In the genomic region with DNA sequence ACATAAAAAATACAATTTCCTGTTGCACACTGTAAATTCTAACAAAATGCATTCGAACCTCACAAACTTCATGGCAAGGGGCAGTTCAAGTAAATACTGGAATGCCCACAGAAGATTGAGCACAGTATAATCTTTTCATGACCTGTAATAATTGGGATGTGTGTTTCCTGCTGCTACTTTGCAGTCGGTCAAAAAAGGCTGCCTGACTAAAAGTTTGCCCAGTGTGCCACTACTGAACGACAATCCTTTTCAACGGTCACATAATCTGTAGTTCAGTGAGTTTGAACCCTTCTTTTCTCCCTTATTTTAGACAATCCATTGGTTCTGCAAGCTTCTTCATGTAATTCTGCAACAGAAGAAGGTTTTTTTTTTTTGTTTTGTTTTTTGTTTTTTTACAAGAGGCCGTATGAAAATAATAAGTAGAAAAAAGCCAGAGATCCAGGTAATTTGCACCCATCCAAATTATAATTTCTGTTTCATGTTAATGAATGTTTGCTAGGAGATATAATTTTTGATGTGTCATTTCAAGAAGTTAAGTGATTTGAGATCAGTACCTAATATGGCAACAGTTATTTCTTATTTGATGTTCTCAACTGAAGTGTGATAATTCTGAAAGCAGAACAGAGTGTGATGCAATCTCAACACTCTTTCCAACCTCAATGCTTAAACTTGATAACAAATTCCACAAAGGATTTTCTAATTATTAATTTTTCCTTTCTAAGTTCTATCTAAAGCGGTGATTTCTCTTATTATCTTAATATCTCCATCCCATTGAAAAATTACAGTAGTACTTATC, we compare ENCODE assay signal across 34 cellular contexts.
A peak's percentile ranks its signal among the peaks of the same experiment; 100 is the strongest.
DNase-seq lines count a peak whose midpoint lies in the region; ATAC-seq, FAIRE-seq and TF ChIP-seq lines count a peak whose summit lies in the region.
"Had no signal": no experiment of that assay in that cellular context is flagged by ENCODE, and none has a peak within 500 bp of the region (broad histone marks: within the 10 kb centered on the region; RNA-seq: fewer than 3 reads in every experiment).

No MANE protein-coding gene starts in this region.

- intact Hi-C loops in HepG2 (cut with micrococcal nuclease; ENCODE audit: unreplicated experiment) (no loop called here), Right ventricle myocardium superior (cut with DNase I) (no loop called here), right cardiac atrium (cut with DNase I) (no loop called here)

- in situ Hi-C loops in HepG2 (cut with HindIII; ENCODE audit: extremely low pct_ligation_motif_present, low pct_unique_long_range_greater_than_20kb): no loop called here

- no peak for DNase-seq in HepG2 (ENCODE audit: low spot score)
- peak; percentile 3 for DNase-seq in RPMI7951 (ENCODE audit: low read depth)
- peak; percentile 46 for DNase-seq in iris pigment epithelial cell (ENCODE audit: low read depth)
- DNase-seq in Right ventricle myocardium superior: no peak
- DNase-seq in caudate nucleus (lab: John Stamatoyannopoulos, UW): no peak
- DNase-seq in NAMALWA (ENCODE audit: low spot score): no peak
- no peak for DNase-seq in right cardiac atrium
- DNase-seq: activated B cell treated with CpG ODN at 0.5 μM for 24 hours; activated CD4-positive, alpha-beta T cell treated with anti-CD3 and anti-CD28 coated beads, Interleukin-2, amount 10 ng/mL, durations not matched to agents 7 days and 5 days; activated gamma-delta T cell; activated naive CD8-positive, alpha-beta T cell treated with anti-CD3 and anti-CD28 coated beads for 36 hours; activated T-cell treated with anti-CD3 and anti-CD28 coated beads, Interleukin-2, amount 50 U/mL, for 4 hours; AML-193; aorta; CD4-positive, alpha-beta T cell; cortex of kidney; effector memory CD4-positive, alpha-beta T cell; immature natural killer cell; NCI-H1105 treated with DMSO at 0.1 percent for 48 hours; NCI-H2029 treated with DMSO at 0.1 percent for 48 hours; NCI-H748 treated with DMSO at 0.1 percent for 48 hours; pancreas; SK-N-SH; spleen; stimulated activated CD4-positive, alpha-beta T cell treated with anti-CD3 and anti-CD28 coated beads, Interleukin-2, amount 100 ng/mL, for 24 hours; stimulated activated naive CD8-positive, alpha-beta T cell treated with anti-CD3 and anti-CD28 coated beads, Interleukin-15, Interleukin-2, amounts not matched to agents 100 U/mL and 50 U/mL, for 24 hours; testis had no signal

- H3K27me3 ChIP-seq in liver (ENCODE audit: control insufficient read depth in 4 of 4, insufficient read depth in 4 of 4, low read length in 3 of 4) (no peaks in the 10 kb centered on the region), HepG2 (ENCODE audit: control insufficient read depth in 1 of 2, insufficient read depth in 2 of 2, low read length in 2 of 2) (no peaks in the 10 kb centered on the region), right cardiac atrium (ENCODE audit: control insufficient read depth, insufficient read depth) (no peaks in the 10 kb centered on the region)
- H3K27me3 ChIP-seq: neural progenitor cell, right atrium auricular region, spleen, testis had no signal

- no peaks in the 10 kb centered on the region for H3K79me2 ChIP-seq in HepG2 (ENCODE audit: insufficient read depth, low read length)

- H3K36me3 ChIP-seq in liver (ENCODE audit: control insufficient read depth in 4 of 4, insufficient read depth in 3 of 4, low read depth in 1 of 4, low read length in 3 of 4): no peaks in the 10 kb centered on the region
- no peaks in the 10 kb centered on the region for H3K36me3 ChIP-seq in HepG2 (replicated peaks in 1 of 2; ENCODE audit: control insufficient read depth in 1 of 2, insufficient read depth in 2 of 2, low read length in 2 of 2)
- H3K36me3 ChIP-seq: neural progenitor cell, pancreas, right atrium auricular region, spleen had no signal

- H3K4me3 ChIP-seq in liver (ENCODE audit: low read depth in 1 of 3, low read length in 3 of 3) (no peak overlapping the region), HepG2 (replicated peaks in 1 of 3; ENCODE audit: insufficient read depth in 1 of 3, low read depth in 2 of 3, low read length in 3 of 3) (no peak overlapping the region), right cardiac atrium (ENCODE audit: low read length) (no peak overlapping the region)
- H3K4me3 ChIP-seq: neural progenitor cell, pancreas, right atrium auricular region, spleen, testis had no signal

- no peaks in the 10 kb centered on the region for H4K20me1 ChIP-seq in HepG2 (ENCODE audit: insufficient read depth, low read length)

- no peak for TF ChIP-seq EP300 in HepG2 (IDR thresholded peaks at IDR 0.05; ENCODE audit: low read depth in 2 of 2, low read length in 2 of 2)
- no peak for TF ChIP-seq EP300 in HepG2 (CRISPR knock-in tag; IDR thresholded peaks at IDR 0.05; ENCODE audit: borderline replicate concordance)

- POLR2A ChIA-PET in HepG2 (lab: Yijun Ruan, JAX): no interaction called here

- no peak overlapping the region for H3K9ac ChIP-seq in liver (ENCODE audit: low read depth in 1 of 2, low read length in 2 of 2)
- no peak overlapping the region for H3K9ac ChIP-seq in HepG2 (ENCODE audit: insufficient read depth, low read depth, low read length)
- H3K9ac ChIP-seq: neural progenitor cell, SK-N-SH had no signal

- ATAC-seq in HepG2 (no peak), Right ventricle myocardium superior (ENCODE audit: poor library complexity) (no peak), right cardiac atrium (no peak)
- ATAC-seq: activated T-cell treated with anti-CD3 and anti-CD28 coated beads, Interleukin-2, amount 50 U/mL, for 4 hours; pancreas; stimulated activated naive CD8-positive, alpha-beta T cell treated with anti-CD3 and anti-CD28 coated beads, Interleukin-15, Interleukin-2, amounts not matched to agents 100 U/mL and 50 U/mL, for 24 hours had no signal

- no peak for TF ChIP-seq POLR2A in HepG2 (IDR thresholded peaks at IDR 0.05; ENCODE audit: insufficient read depth in 1 of 2, low read depth in 2 of 2, low read length in 2 of 2)

- no peak overlapping the region for H2AFZ ChIP-seq in HepG2 (ENCODE audit: low read length)
- H2AFZ ChIP-seq: neural progenitor cell had no signal

- no peak overlapping the region for H3K4me2 ChIP-seq in HepG2 (ENCODE audit: low read depth, low read length)
- H3K4me2 ChIP-seq: neural progenitor cell, SK-N-SH had no signal

- H3K9me3 ChIP-seq in liver (ENCODE audit: control insufficient read depth in 4 of 4, low read length in 3 of 4) (no peaks in the 10 kb centered on the region), HepG2 (ENCODE audit: low read length) (no peaks in the 10 kb centered on the region), right cardiac atrium (ENCODE audit: control insufficient read depth, low read length) (no peaks in the 10 kb centered on the region)
- H3K9me3 ChIP-seq: pancreas, right atrium auricular region, SK-N-SH, spleen, testis had no signal

- FAIRE-seq in HepG2 (lab: Jason Lieb, UNC): no peak
- FAIRE-seq: GM12891, urothelium cell line had no signal

- H3K4me1 ChIP-seq in liver (ENCODE audit: control insufficient read depth in 4 of 4, insufficient read depth in 4 of 4, low read length in 3 of 4): no peaks in the 10 kb centered on the region
- no peaks in the 10 kb centered on the region for H3K4me1 ChIP-seq in HepG2 (ENCODE audit: insufficient read depth, low read length)
- no peaks in the 10 kb centered on the region for H3K4me1 ChIP-seq in right cardiac atrium (ENCODE audit: control insufficient read depth, insufficient read depth, low read length)
- H3K4me1 ChIP-seq: neural progenitor cell, pancreas, right atrium auricular region, spleen, testis had no signal

- TF ChIP-seq RAD21 in liver (IDR thresholded peaks at IDR 0.05) (no peak), HepG2 (CRISPR knock-in tag; IDR thresholded peaks at IDR 0.05) (no peak)

- no TSS peak for BruUV-seq in HepG2 (replicated peaks; lab: Mats Ljungman, UMichigan)

- no peak overlapping the region for H3K27ac ChIP-seq in liver (ENCODE audit: low read depth in 1 of 2, low read length in 2 of 2)
- no peak overlapping the region for H3K27ac ChIP-seq in HepG2 (ENCODE audit: extremely low read length, insufficient read depth, low read length)
- no peak overlapping the region for H3K27ac ChIP-seq in caudate nucleus (ENCODE audit: low read depth, low read length)
- no peak overlapping the region for H3K27ac ChIP-seq in right cardiac atrium (ENCODE audit: low read length)
- H3K27ac ChIP-seq: epithelial cell of prostate, neural progenitor cell, pancreas, right atrium auricular region, RWPE1, spleen, testis had no signal

- TF ChIP-seq CTCF in liver (IDR thresholded peaks at IDR 0.05; ENCODE audit: low read depth, low read length, missing input control) (no peak), HepG2 (CRISPR knock-in tag; IDR thresholded peaks at IDR 0.05) (no peak)

- CTCF ChIA-PET in HepG2 (lab: Yijun Ruan, JAX; ENCODE audit: low intra/inter-chr PET ratio, low total read pairs): no interaction called here

- WGBS in liver: 57% methylated on average over 6 of the region's 6 CpGs
- 1% methylated on average over 5 of the region's 6 CpGs for WGBS in HepG2 (ENCODE audit: low lambda C conversion rate)
- WGBS in right cardiac atrium: 73% methylated on average over 6 of the region's 6 CpGs

TF ChIP-seq in liver, 16 proteins besides CTCF, POLR2A, EP300 and RAD21:
- TF ChIP-seq HNF4A (conservative IDR thresholded peaks at IDR 0.05) (peak in 1 of 2 donors; percentile 7), FOXA2 (IDR thresholded peaks at IDR 0.05) (no peak), FOXA1 (IDR thresholded peaks at IDR 0.05) (no peak), SP1 (IDR thresholded peaks at IDR 0.05) (no peak), YY1 (IDR thresholded peaks at IDR 0.05) (peak; percentile 24)

TF ChIP-seq in HepG2, 621 proteins besides CTCF, POLR2A, EP300 and RAD21 (continues in another document):
- no peak for TF ChIP-seq MIXL1 (CRISPR knock-in tag; IDR thresholded peaks at IDR 0.05)
- no peak for TF ChIP-seq ZNF383 (CRISPR knock-in tag; IDR thresholded peaks at IDR 0.05; ENCODE audit: borderline replicate concordance)
- TF ChIP-seq RFX1 (IDR thresholded peaks at IDR 0.05): no peak
- no peak for TF ChIP-seq HNRNPL (IDR thresholded peaks at IDR 0.05; ENCODE audit: low read depth, low read length)
- no peak for TF ChIP-seq ZNF292 (CRISPR knock-in tag; IDR thresholded peaks at IDR 0.05; ENCODE audit: borderline replicate concordance, low read depth)

Comparison
In these comparisons a context has a peak if more than half of its experiments do, and no peak if none do; other contexts are left out.
1. DNase-seq: peak in RPMI7951 (single experiment) and iris pigment epithelial cell (single experiment); none in HepG2 (single experiment), Right ventricle myocardium superior (single experiment), caudate nucleus (0 of 61), NAMALWA (single experiment) and right cardiac atrium (0 of 3).